14 cellular contexts compared by ENCODE assay signal in the genomic region with DNA sequence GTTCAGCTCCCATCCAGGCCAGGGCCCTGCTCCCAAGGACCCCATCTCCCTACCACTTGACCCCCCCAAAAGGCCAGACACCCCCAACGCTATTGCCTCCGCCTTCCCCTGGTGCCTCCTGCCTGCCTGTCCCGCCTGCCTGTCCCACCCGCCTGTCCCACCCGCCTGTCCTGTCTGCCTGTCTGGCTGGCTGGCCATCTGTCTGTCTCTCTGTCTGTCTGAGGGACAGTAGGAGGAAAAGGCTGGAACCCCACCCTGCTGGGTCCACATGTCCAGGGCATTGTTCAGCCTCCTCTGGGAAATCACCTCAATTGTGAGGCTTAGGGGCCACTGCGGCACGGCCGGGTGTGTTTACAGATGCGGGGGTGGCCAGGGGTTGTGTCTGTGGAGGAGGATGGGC. TPM values are rescaled to one million over a fixed set of nuclear protein-coding genes. Genes with fewer than 3 reads are reported as not detected.
DNase-seq lines count a peak whose midpoint lies in the region; ATAC-seq, FAIRE-seq and TF ChIP-seq lines count a peak whose summit lies in the region.
"Had no signal": no experiment of that assay in that cellular context is flagged by ENCODE, and none has a peak within 500 bp of the region (broad histone marks: within the 10 kb centered on the region; RNA-seq: fewer than 3 reads in every experiment).

No MANE protein-coding gene starts in this region.

- BruUV-seq in endothelial cell of umbilical vein (replicated peaks; lab: Mats Ljungman, UMichigan), result TSS peak; percentile 68

- intact Hi-C loops in endothelial cell of umbilical vein (cut with micrococcal nuclease), result loop anchor here (1.0 to 10.0 kb wide), 2 partner anchors 37 to 347 kb away; partner anchors contain the start of gene ATF4

- no peaks in the 10 kb centered on the region for H3K9me1 ChIP-seq in endothelial cell of umbilical vein (replicated peaks; ENCODE audit: control insufficient read depth, extremely low read depth, insufficient read depth, low read length)

- peak overlapping the region in 2 of 10 donors; percentile 6 to 40 for H3K4me3 Mint-ChIP-seq in naive thymus-derived CD8-positive, alpha-beta T cell
- no peak overlapping the region for H3K4me3 Mint-ChIP-seq in type B pancreatic cell

- DNase-seq in activated CD4-positive, CD25-positive, alpha-beta regulatory T cell treated with anti-CD3 and anti-CD28 coated beads, Interleukin-2, amount 50 U/mL, for 72 hours, result peak; percentile 27
- no peak for DNase-seq in activated CD4-positive, CD25-positive, alpha-beta regulatory T cell (lab: John Stamatoyannopoulos, UW)
- DNase-seq in endothelial cell of umbilical vein (ENCODE audit: low read depth, low spot score) (no peak), type B pancreatic cell (ENCODE audit: extremely low spot score, unreplicated experiment) (peak; percentile 67)
- no peak for DNase-seq in naive thymus-derived CD8-positive, alpha-beta T cell
- DNase-seq in activated CD4-positive, alpha-beta T cell treated with anti-CD3 and anti-CD28 coated beads, Interleukin-2, amount 50 U/mL, for 1 hour, result no peak
- DNase-seq: 8988T; activated CD4-positive, alpha-beta T cell treated with anti-CD3 and anti-CD28 coated beads, Interleukin-2, amount 50 U/mL, for 48 hours; MM.1S; NCI-H446; SIG-M5 had no signal

- peaks cover 0 to 2% (median 0%) of the 10 kb centered on the region in 3 donors for H3K36me3 Mint-ChIP-seq in naive thymus-derived CD8-positive, alpha-beta T cell
- H3K36me3 Mint-ChIP-seq in type B pancreatic cell, result no peaks in the 10 kb centered on the region

- CTCF ChIA-PET in endothelial cell of umbilical vein (lab: Charles Lee), result interaction anchor here (1.2 kb wide), 1 partner anchor 53 kb away, joined by 3 read pairs; no protein-coding TSS in a partner anchor

- H3K9ac ChIP-seq in endothelial cell of umbilical vein (replicated peaks; ENCODE audit: extremely low read depth, insufficient read depth, low read length), result peak overlapping the region; percentile 80

- no peak overlapping the region for H3K4me2 ChIP-seq in endothelial cell of umbilical vein (ENCODE audit: insufficient read depth, low read length)

- no peak for TF ChIP-seq POLR2A in endothelial cell of umbilical vein (IDR thresholded peaks at IDR 0.05; ENCODE audit: low read depth, low read length)

- POLR2A ChIA-PET in endothelial cell of umbilical vein (lab: Charles Lee), result interaction anchor here (0.6 kb wide), 1 partner anchor 134 kb away, joined by 4 read pairs; no protein-coding TSS in a partner anchor
- POLR2A ChIA-PET in naive thymus-derived CD8-positive, alpha-beta T cell (lab: Charles Lee), result interaction anchor here (8.6 to 13.1 kb wide), 2 partner anchors 64 to 139 kb away, joined by 68 to 231 read pairs; partner anchors contain the start of gene RPL3

- H3K4me1 ChIP-seq in endothelial cell of umbilical vein (ENCODE audit: control insufficient read depth, extremely low read depth, insufficient read depth, low read length), result peaks cover 65% of the 10 kb centered on the region

- H3K27me3 Mint-ChIP-seq in naive thymus-derived CD8-positive, alpha-beta T cell, result peaks cover 0 to 2% (median 0%) of the 10 kb centered on the region in 5 donors
- H3K27me3 Mint-ChIP-seq in type B pancreatic cell, result no peaks in the 10 kb centered on the region

- no peaks in the 10 kb centered on the region for H3K79me2 ChIP-seq in endothelial cell of umbilical vein (ENCODE audit: control insufficient read depth, insufficient read depth, low read length)

- TF ChIP-seq CTCF in endothelial cell of umbilical vein (IDR thresholded peaks at IDR 0.05; ENCODE audit: extremely low read depth in 1 of 2, insufficient read depth in 1 of 2, low read depth in 1 of 2, low read length in 2 of 2), result no peak
- no peak for TF ChIP-seq CTCF in type B pancreatic cell (conservative IDR thresholded peaks at IDR 0.05)

- peaks cover 0 to 8% (median 0%) of the 10 kb centered on the region in 9 donors for H3K9me3 Mint-ChIP-seq in naive thymus-derived CD8-positive, alpha-beta T cell
- H3K9me3 Mint-ChIP-seq in type B pancreatic cell, result no peaks in the 10 kb centered on the region

- H3K4me1 Mint-ChIP-seq in naive thymus-derived CD8-positive, alpha-beta T cell, result peaks cover 32 to 52% (median 43%) of the 10 kb centered on the region in 4 donors
- peaks cover 36% of the 10 kb centered on the region for H3K4me1 Mint-ChIP-seq in type B pancreatic cell (ENCODE audit: unreplicated experiment)

- H3K27ac Mint-ChIP-seq in naive thymus-derived CD8-positive, alpha-beta T cell, result peak overlapping the region; percentile 71 to 99 (median 92)
- peak overlapping the region; percentile 33 for H3K27ac Mint-ChIP-seq in type B pancreatic cell

- ATAC-seq in naive thymus-derived CD8-positive, alpha-beta T cell, result no peak
- ATAC-seq in HG02852 (IDR thresholded peaks at IDR 0.05; ENCODE audit: unreplicated experiment), result no peak
- ATAC-seq in GM21825 (IDR thresholded peaks at IDR 0.05; ENCODE audit: unreplicated experiment), result no peak
- ATAC-seq: pancreas had no signal

- dilution Hi-C loops in endothelial cell of umbilical vein (cut with MboI; ENCODE audit: extremely low pct_ligation_motif_present, low sequenced_read_pairs), result no loop called here

- no peaks in the 10 kb centered on the region for H3K36me3 ChIP-seq in endothelial cell of umbilical vein (ENCODE audit: control insufficient read depth in 2 of 2, extremely low read depth in 1 of 2, insufficient read depth in 2 of 2, low read length in 2 of 2)
- H3K36me3 ChIP-seq: pancreas had no signal

- peak; percentile 8 for FAIRE-seq in endothelial cell of umbilical vein (lab: Jason Lieb, UNC)
- FAIRE-seq: pancreas had no signal

- H3K27me3 ChIP-seq in endothelial cell of umbilical vein (ENCODE audit: control insufficient read depth in 2 of 2, insufficient read depth in 2 of 2, low read length in 2 of 2), result no peaks in the 10 kb centered on the region
- H3K27me3 ChIP-seq: pancreas had no signal

- H4K20me1 ChIP-seq in endothelial cell of umbilical vein (replicated peaks; ENCODE audit: control insufficient read depth, extremely low read depth, insufficient read depth, low read length), result no peaks in the 10 kb centered on the region

- no peaks in the 10 kb centered on the region for H3K9me3 ChIP-seq in endothelial cell of umbilical vein (replicated peaks; ENCODE audit: control insufficient read depth, insufficient read depth, low read length)
- H3K9me3 ChIP-seq: pancreas had no signal

- no peak overlapping the region for H2AFZ ChIP-seq in endothelial cell of umbilical vein (ENCODE audit: low read depth, low read length)

- peak overlapping the region; percentile 99 for H3K27ac ChIP-seq in endothelial cell of umbilical vein (ENCODE audit: insufficient read depth, low read depth, low read length)

- no peak overlapping the region for H3K4me3 ChIP-seq in endothelial cell of umbilical vein (replicated peaks in 1 of 3; ENCODE audit: insufficient read depth in 1 of 3, low read depth in 1 of 3, low read length in 3 of 3)
- H3K4me3 ChIP-seq: pancreas had no signal

TF ChIP-seq in endothelial cell of umbilical vein, 7 proteins besides CTCF, POLR2A, EP300 and RAD21:
- TF ChIP-seq JUN (IDR thresholded peaks at IDR 0.05; ENCODE audit: borderline replicate concordance, insufficient read depth, insufficient read length, low read depth) (no peak), FOS (IDR thresholded peaks at IDR 0.05; ENCODE audit: borderline replicate concordance, insufficient read depth, low read length) (no peak), MYC (IDR thresholded peaks at IDR 0.05; ENCODE audit: low read depth, low read length) (no peak), EZH2 (IDR thresholded peaks at IDR 0.05; ENCODE audit: borderline replicate concordance, low read depth, low read length, severe bottlenecking) (no peak), GATA2 (IDR thresholded peaks at IDR 0.05; ENCODE audit: insufficient read depth, insufficient read length, low read depth, low read length) (no peak)

RNA-seq across cellular contexts. Expression of gene CBX7, which starts 25.3 kb away (rescaled TPM):
- 5.1 and 7.1 TPM in 2 replicates for total RNA-seq in endothelial cell of umbilical vein
- 3.4 and 4.0 TPM in 2 replicates for polyA plus RNA-seq in endothelial cell of umbilical vein
- 1.6 and 2.0 TPM in 2 replicates for polyA plus RNA-seq in endothelial cell of umbilical vein (2011; cell fraction: cytosol; rRNA removed)
- 12.0 and 13.9 TPM in 2 replicates for polyA plus RNA-seq in endothelial cell of umbilical vein (2011; cell fraction: nucleus; rRNA removed)
- polyA plus RNA-seq in endothelial cell of umbilical vein (2012), result 1.7 and 1.9 TPM in 2 replicates
- polyA minus RNA-seq in endothelial cell of umbilical vein, result 3.9 and 6.0 TPM in 2 replicates
- 2.7 TPM for polyA minus RNA-seq in endothelial cell of umbilical vein (2011; cell fraction: cytosol; rRNA and poly(A)+ RNA removed)
- polyA minus RNA-seq in endothelial cell of umbilical vein (2011; cell fraction: nucleus; rRNA and poly(A)+ RNA removed), result 6.1 and 6.7 TPM in 2 replicates
- total RNA-seq in naive thymus-derived CD8-positive, alpha-beta T cell, result 100 to 1,000 TPM; 131 to 133 TPM
- polyA plus RNA-seq in naive thymus-derived CD8-positive, alpha-beta T cell, result 10 to 100 TPM; 19.1 to 23.1 (median 19.5) TPM
- 4.8 and 5.0 TPM in 2 replicates for total RNA-seq in type B pancreatic cell (ENCODE audit: low replicate concordance)

Comparison
In these comparisons a context has a peak if more than half of its experiments do, and no peak if none do; other contexts are left out.
1. DNase-seq: peak in activated CD4-positive, CD25-positive, alpha-beta regulatory T cell treated with anti-CD3 and anti-CD28 coated beads, Interleukin-2, amount 50 U/mL, for 72 hours (single experiment) and type B pancreatic cell (single experiment); none in activated CD4-positive, CD25-positive, alpha-beta regulatory T cell (0 of 4), endothelial cell of umbilical vein (single experiment), naive thymus-derived CD8-positive, alpha-beta T cell (0 of 10) and activated CD4-positive, alpha-beta T cell treated with anti-CD3 and anti-CD28 coated beads, Interleukin-2, amount 50 U/mL, for 1 hour (single experiment).
2. RNA of gene CBX7, which starts 25.3 kb away (total RNA-seq): 131 to 133 TPM in naive thymus-derived CD8-positive, alpha-beta T cell; 5.1 to 7.1 TPM in endothelial cell of umbilical vein and 4.8 to 5.0 TPM in type B pancreatic cell; every median in the first group is over 10 times any median in the second.